25 cellular contexts compared by ENCODE assay signal in the genomic region with DNA sequence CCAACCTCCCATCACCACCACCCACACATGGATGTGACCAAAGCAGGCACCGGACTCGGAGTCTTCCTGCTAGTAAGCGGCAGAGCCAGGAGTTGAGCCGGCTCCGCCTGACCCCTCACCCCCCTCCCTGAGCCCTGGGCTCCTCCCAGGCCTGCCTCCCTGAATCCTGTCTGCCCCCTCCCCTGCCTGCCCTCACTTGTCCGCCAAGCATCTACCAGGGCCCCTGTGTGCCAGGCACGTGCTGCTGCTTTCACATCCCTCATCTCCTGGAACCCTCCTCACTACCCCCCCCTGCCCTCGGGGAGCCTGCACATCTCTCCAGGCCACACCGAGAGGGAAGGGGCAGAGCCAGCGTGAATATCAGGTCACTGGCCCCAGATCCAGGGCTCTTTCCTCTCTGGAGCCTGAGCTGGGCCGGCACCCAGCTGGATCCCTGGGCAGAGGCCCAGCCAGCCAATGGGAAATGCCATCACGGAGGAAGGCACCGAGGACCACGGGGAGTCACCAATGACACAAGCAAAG. TPM values are rescaled to one million over a fixed set of nuclear protein-coding genes. Genes with fewer than 3 reads are reported as not detected.
A peak's percentile ranks its signal among the peaks of the same experiment; 100 is the strongest.
DNase-seq lines count a peak whose midpoint lies in the region; ATAC-seq, FAIRE-seq and TF ChIP-seq lines count a peak whose summit lies in the region.
"Had no signal": no experiment of that assay in that cellular context is flagged by ENCODE, and none has a peak within 500 bp of the region (broad histone marks: within the 10 kb centered on the region; RNA-seq: fewer than 3 reads in every experiment).

No MANE protein-coding gene starts in this region.

- TF ChIP-seq POLR2A in gastrocnemius medialis (IDR thresholded peaks at IDR 0.05): no peak
- no peak for TF ChIP-seq POLR2A in GM12891 (IDR thresholded peaks at IDR 0.05; ENCODE audit: low read depth, low read length)

- peaks cover 17% of the 10 kb centered on the region for H3K4me1 Mint-ChIP-seq in activated CD4-positive, alpha-beta T cell treated with anti-CD3 and anti-CD28 coated beads for 36 hours
- H3K4me1 Mint-ChIP-seq: natural killer cell had no signal

- H3K79me2 ChIP-seq in DOHH2 (ENCODE audit: control insufficient read depth, low read length): peaks cover 98% of the 10 kb centered on the region
- H3K79me2 ChIP-seq: parathyroid adenoma had no signal

- H3K4me1 ChIP-seq in DOHH2 (ENCODE audit: control insufficient read depth, low read length) (peaks cover 84% of the 10 kb centered on the region), gastrocnemius medialis (peaks cover 33 to 39% of the 10 kb centered on the region in 2 donors), pancreas (no peaks in the 10 kb centered on the region)
- H3K4me1 ChIP-seq: parathyroid adenoma had no signal

- H4K20me1 ChIP-seq in DOHH2 (ENCODE audit: control insufficient read depth, insufficient read depth, low read depth, low read length): peaks cover 33% of the 10 kb centered on the region

- H3K9me2 ChIP-seq in DOHH2 (replicated peaks; ENCODE audit: control insufficient read depth, low read length): no peaks in the 10 kb centered on the region

- peak overlapping the region; percentile 63 for H3K4me2 ChIP-seq in DOHH2 (ENCODE audit: low read length)

- H3K36me3 Mint-ChIP-seq in activated CD4-positive, alpha-beta T cell treated with anti-CD3 and anti-CD28 coated beads for 36 hours (ENCODE audit: low read depth): no peaks in the 10 kb centered on the region
- H3K36me3 Mint-ChIP-seq: natural killer cell, WTC11 had no signal

- POLR2A ChIA-PET in activated CD4-positive, alpha-beta T cell treated with anti-CD3 and anti-CD28 coated beads for 36 hours (lab: Charles Lee): no interaction called here

- H3K27me3 ChIP-seq in DOHH2 (ENCODE audit: control insufficient read depth, low read length) (no peaks in the 10 kb centered on the region), gastrocnemius medialis (no peaks in the 10 kb centered on the region), pancreas (no peaks in the 10 kb centered on the region)
- H3K27me3 ChIP-seq: heart left ventricle, left lung, vagina had no signal

- H3K36me3 ChIP-seq in DOHH2 (ENCODE audit: control insufficient read depth, low read length) (peaks cover 66% of the 10 kb centered on the region), gastrocnemius medialis (no peaks in the 10 kb centered on the region), pancreas (no peaks in the 10 kb centered on the region)
- H3K36me3 ChIP-seq: heart left ventricle, left lung, thoracic aorta, vagina had no signal

- H3K27ac Mint-ChIP-seq in activated CD4-positive, alpha-beta T cell treated with anti-CD3 and anti-CD28 coated beads for 36 hours: no peak overlapping the region
- H3K27ac Mint-ChIP-seq: natural killer cell, WTC11 had no signal

- no peak for TF ChIP-seq CTCF in DOHH2 (IDR thresholded peaks at IDR 0.05; ENCODE audit: low read depth, low read length, poor library complexity, severe bottlenecking)
- no peak for TF ChIP-seq CTCF in gastrocnemius medialis (IDR thresholded peaks at IDR 0.05 in 4 of 5, conservative IDR thresholded peaks at IDR 0.05 in 1 of 5)
- no peak for TF ChIP-seq CTCF in pancreas (IDR thresholded peaks at IDR 0.05)

- H3K9me3 Mint-ChIP-seq in activated CD4-positive, alpha-beta T cell treated with anti-CD3 and anti-CD28 coated beads for 36 hours (ENCODE audit: low read depth): no peaks in the 10 kb centered on the region
- H3K9me3 Mint-ChIP-seq: natural killer cell, WTC11 had no signal

- FAIRE-seq in GM12891 (lab: Jason Lieb, UNC): no peak
- FAIRE-seq in pancreas (lab: Jason Lieb, UNC): no peak
- FAIRE-seq: D721Med, GM12892, HepG2 had no signal

- H3K27ac ChIP-seq in DOHH2 (ENCODE audit: low read depth, low read length): no peak overlapping the region
- peak overlapping the region; percentile 40 for H3K27ac ChIP-seq in caudate nucleus (ENCODE audit: low read depth, low read length)
- peak overlapping the region; percentile 64 to 99 (median 86) for H3K27ac ChIP-seq in gastrocnemius medialis
- no peak overlapping the region for H3K27ac ChIP-seq in pancreas
- H3K27ac ChIP-seq: heart left ventricle, HL-60, left lung, parathyroid adenoma, RWPE1, skin epidermis, thoracic aorta, vagina had no signal

- DNase-seq in caudate nucleus (lab: John Stamatoyannopoulos, UW) (peak in 51 of 61 donors; percentile 19 to 87 (median 59)), medulla oblongata (ENCODE audit: extremely low spot score) (peak; percentile 83), gastrocnemius medialis (peak in 1 of 2 donors; percentile 82), GM12891 (ENCODE audit: insufficient read length, low spot score) (no peak), pancreas (no peak)
- no peak for DNase-seq in activated CD4-positive, alpha-beta T cell treated with anti-CD3 and anti-CD28 coated beads for 36 hours
- DNase-seq: activated naive CD4-positive, alpha-beta T cell treated with anti-CD3 and anti-CD28 coated beads, Interleukin-2, amount 50 U/mL, for 16 hours; central memory CD4-positive, alpha-beta T cell; left lung; natural killer cell; NCI-H1105; NCI-H82 had no signal

- H3K27me3 Mint-ChIP-seq in activated CD4-positive, alpha-beta T cell treated with anti-CD3 and anti-CD28 coated beads for 36 hours: peaks cover 5% of the 10 kb centered on the region

- H3K4me3 ChIP-seq in DOHH2 (ENCODE audit: low read length) (peak overlapping the region; percentile 20; the same call in 1 of the 2 replicates), gastrocnemius medialis (no peak overlapping the region), pancreas (no peak overlapping the region)
- H3K4me3 ChIP-seq: heart left ventricle, left lung, skin epidermis, thoracic aorta, vagina had no signal

- ATAC-seq in gastrocnemius medialis: peak in 1 of 2 donors; percentile 45
- no peak for ATAC-seq in activated CD4-positive, alpha-beta T cell treated with anti-CD3 and anti-CD28 coated beads for 36 hours
- ATAC-seq in HG02588 (IDR thresholded peaks at IDR 0.05; ENCODE audit: unreplicated experiment): no peak
- no peak for ATAC-seq in pancreas
- ATAC-seq: HepG2, left lung, natural killer cell, WTC11 had no signal

- CTCF ChIA-PET in activated CD4-positive, alpha-beta T cell treated with anti-CD3 and anti-CD28 coated beads for 36 hours (lab: Charles Lee): no interaction called here

- intact Hi-C loops in gastrocnemius medialis (cut with DNase I; ENCODE audit: low total_unique reads): no loop called here
- intact Hi-C loops in activated CD4-positive, alpha-beta T cell treated with anti-CD3 and anti-CD28 coated beads for 36 hours (cut with DNase I, micrococcal nuclease): no loop called here
- intact Hi-C loops in pancreas (cut with DNase I): no loop called here

- H3K9me3 ChIP-seq in DOHH2 (ENCODE audit: control insufficient read depth, insufficient read depth, low read length): no peaks in the 10 kb centered on the region
- no peaks in the 10 kb centered on the region for H3K9me3 ChIP-seq in gastrocnemius medialis
- no peaks in the 10 kb centered on the region for H3K9me3 ChIP-seq in pancreas
- H3K9me3 ChIP-seq: heart left ventricle, left lung, thoracic aorta, vagina had no signal

- no peak overlapping the region for H3K4me3 Mint-ChIP-seq in activated CD4-positive, alpha-beta T cell treated with anti-CD3 and anti-CD28 coated beads for 36 hours
- H3K4me3 Mint-ChIP-seq: natural killer cell, WTC11 had no signal

- H3F3A ChIP-seq in DOHH2 (ENCODE audit: control insufficient read depth, insufficient read depth): no peaks in the 10 kb centered on the region

- WGBS in pancreas, 2 donors: 67 to 72% methylated on average over 14 of the region's 14 CpGs

- in situ Hi-C loops in gastrocnemius medialis (cut with MboI; ENCODE audit: low sequenced_read_pairs in 4 of 4): no loop called here

TF ChIP-seq in GM12891, 5 proteins besides CTCF, POLR2A, EP300 and RAD21:
- TF ChIP-seq POLR2AphosphoS5 (IDR thresholded peaks at IDR 0.05; ENCODE audit: low read depth, low read length) (no peak), TAF1 (IDR thresholded peaks at IDR 0.05; ENCODE audit: low read depth, low read length) (no peak), SPI1 (IDR thresholded peaks at IDR 0.05; ENCODE audit: low read depth, low read length) (no peak), PAX5 (IDR thresholded peaks at IDR 0.05; ENCODE audit: insufficient read depth, low read length, severe bottlenecking) (no peak), POU2F2 (IDR thresholded peaks at IDR 0.05; ENCODE audit: low read depth, low read length) (no peak)
TF ChIP-seq in GM12891: peak in this region for 0.

RNA-seq across cellular contexts. Expression of gene KCNN3, which starts 23.1 kb away (rescaled TPM):
- 10 to 100 TPM in 3 of 4 donors, 1 to 10 TPM in 1; 5.0 to 30.0 (median 20.8) TPM for total RNA-seq in gastrocnemius medialis
- total RNA-seq in activated CD4-positive, alpha-beta T cell treated with anti-CD3 and anti-CD28 coated beads for 36 hours: under 1 TPM; 0.18 to 0.25 TPM
- polyA plus RNA-seq in GM12891 (2012; ENCODE audit: low read depth, missing spikeins): 8.7 TPM
- 1 to 10 TPM in 1 of 6 donors, under 1 TPM in 5; 0.23 to 1.0 (median 0.36) TPM for total RNA-seq in pancreas
- polyA plus RNA-seq in pancreas: under 1 TPM; 0.11 to 0.35 TPM
- total RNA-seq: HepG2 had no signal
- polyA plus RNA-seq: HepG2 had no signal

Comparison
In these comparisons a context has a peak if more than half of its experiments do, and no peak if none do; other contexts are left out.
1. H3K27ac ChIP-seq: peak in caudate nucleus (single experiment) and gastrocnemius medialis (4 of 4); none in DOHH2 (single experiment) and pancreas (0 of 4).
2. DNase-seq: peak in caudate nucleus (51 of 61) and medulla oblongata (single experiment); none in activated CD4-positive, alpha-beta T cell treated with anti-CD3 and anti-CD28 coated beads for 36 hours (single experiment), GM12891 (single experiment) and pancreas (0 of 6).